In genomic region chr13:20566917-20567755, GRCh38 we compare ENCODE assay signal across 1 cellular context.
TF ChIP-seq lines count a peak whose summit lies in the region.

IFT88 (plus strand) TSS chr13:20567157; CDS start chr13:20574386, 7,229 bp downstream.

TF ChIP-seq in HepG2, 621 proteins besides CTCF, POLR2A, EP300 and RAD21 (continued from another document and continues in another):
- TF ChIP-seq, protein P1, sequence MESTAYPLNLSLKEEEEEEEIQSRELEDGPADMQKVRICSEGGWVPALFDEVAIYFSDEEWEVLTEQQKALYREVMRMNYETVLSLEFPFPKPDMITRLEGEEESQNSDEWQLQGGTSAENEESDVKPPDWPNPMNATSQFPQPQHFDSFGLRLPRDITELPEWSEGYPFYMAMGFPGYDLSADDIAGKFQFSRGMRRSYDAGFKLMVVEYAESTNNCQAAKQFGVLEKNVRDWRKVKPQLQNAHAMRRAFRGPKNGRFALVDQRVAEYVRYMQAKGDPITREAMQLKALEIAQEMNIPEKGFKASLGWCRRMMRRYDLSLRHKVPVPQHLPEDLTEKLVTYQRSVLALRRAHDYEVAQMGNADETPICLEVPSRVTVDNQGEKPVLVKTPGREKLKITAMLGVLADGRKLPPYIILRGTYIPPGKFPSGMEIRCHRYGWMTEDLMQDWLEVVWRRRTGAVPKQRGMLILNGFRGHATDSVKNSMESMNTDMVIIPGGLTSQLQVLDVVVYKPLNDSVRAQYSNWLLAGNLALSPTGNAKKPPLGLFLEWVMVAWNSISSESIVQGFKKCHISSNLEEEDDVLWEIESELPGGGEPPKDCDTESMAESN (CRISPR knock-in tag; conservative IDR thresholded peaks at IDR 0.05) = peak; percentile 83
- TF ChIP-seq, protein P2, sequence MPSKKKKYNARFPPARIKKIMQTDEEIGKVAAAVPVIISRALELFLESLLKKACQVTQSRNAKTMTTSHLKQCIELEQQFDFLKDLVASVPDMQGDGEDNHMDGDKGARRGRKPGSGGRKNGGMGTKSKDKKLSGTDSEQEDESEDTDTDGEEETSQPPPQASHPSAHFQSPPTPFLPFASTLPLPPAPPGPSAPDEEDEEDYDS (CRISPR knock-in tag; IDR thresholded peaks at IDR 0.05) = peak; percentile 41
- TF ChIP-seq KDM6A (CRISPR knock-in tag; IDR thresholded peaks at IDR 0.05; ENCODE audit: low read depth) (no peak), KDM2A (CRISPR knock-in tag; IDR thresholded peaks at IDR 0.05; ENCODE audit: borderline replicate concordance, low read depth) (peak; percentile 85; the same call in 1 of the 2 replicates), CHD4 (IDR thresholded peaks at IDR 0.05; ENCODE audit: borderline replicate concordance, low read length) (no peak), RFXANK (CRISPR knock-in tag; IDR thresholded peaks at IDR 0.05) (no peak), ZNF775 (CRISPR knock-in tag; IDR thresholded peaks at IDR 0.05; ENCODE audit: borderline replicate concordance) (no peak), ZNF343 (CRISPR knock-in tag; IDR thresholded peaks at IDR 0.05) (peak; percentile 68; the same call in 1 of the 2 replicates), MAFK (conservative IDR thresholded peaks at IDR 0.05 in 1 of 2, IDR thresholded peaks at IDR 0.05 in 1 of 2; ENCODE audit: low read length in 2 of 2) (no peak), MIER2 (CRISPR knock-in tag; IDR thresholded peaks at IDR 0.05) (peak; percentile 26; the same call in 1 of the 2 replicates), YY1 (IDR thresholded peaks at IDR 0.05; ENCODE audit: insufficient read depth, insufficient replicate concordance, low read depth, low read length) (peak; percentile 58), PLRG1 (conservative IDR thresholded peaks at IDR 0.05) (no peak), ZBED4 (CRISPR knock-in tag; IDR thresholded peaks at IDR 0.05; ENCODE audit: borderline replicate concordance) (peak; percentile 59; the same call in 1 of the 2 replicates), IRX3 (CRISPR knock-in tag; IDR thresholded peaks at IDR 0.05; ENCODE audit: borderline replicate concordance, low read depth) (peak; percentile 50; the same call in 1 of the 2 replicates), ZNF883 (CRISPR knock-in tag; IDR thresholded peaks at IDR 0.05; ENCODE audit: not compliant biosample characterization) (peak; percentile 90), TBP (CRISPR knock-in tag; IDR thresholded peaks at IDR 0.05) (no peak), FOXO1 (CRISPR knock-in tag; IDR thresholded peaks at IDR 0.05) (no peak), ZNF225 (CRISPR knock-in tag; IDR thresholded peaks at IDR 0.05) (peak; percentile 83; the same call in 1 of the 2 replicates), SP140L (CRISPR knock-in tag; IDR thresholded peaks at IDR 0.05; ENCODE audit: borderline replicate concordance) (no peak), ZFP1 (CRISPR knock-in tag; IDR thresholded peaks at IDR 0.05) (peak; percentile 63; the same call in 1 of the 2 replicates), THAP11 (CRISPR knock-in tag; IDR thresholded peaks at IDR 0.05) (peak; percentile 53), ZNF430 (CRISPR knock-in tag; IDR thresholded peaks at IDR 0.05) (no peak; the same call in 1 of the 2 replicates), THAP7 (CRISPR knock-in tag; IDR thresholded peaks at IDR 0.05) (no peak), TEAD3 (CRISPR knock-in tag; optimal IDR thresholded peaks at IDR 0.05; ENCODE audit: borderline replicate concordance) (peak; percentile 38), ZNF83 (CRISPR knock-in tag; IDR thresholded peaks at IDR 0.05; ENCODE audit: borderline replicate concordance) (peak; percentile 89; the same call in 1 of the 2 replicates), AKAP8 (CRISPR knock-in tag; IDR thresholded peaks at IDR 0.05) (peak; percentile 21; the same call in 1 of the 2 replicates), CREM (IDR thresholded peaks at IDR 0.05) (no peak), CREM (CRISPR knock-in tag; IDR thresholded peaks at IDR 0.05) (no peak), CBX1 (IDR thresholded peaks at IDR 0.05; ENCODE audit: low read depth) (no peak), ZBTB1 (CRISPR knock-in tag; IDR thresholded peaks at IDR 0.05; ENCODE audit: borderline replicate concordance) (no peak), ZIK1 (CRISPR knock-in tag; IDR thresholded peaks at IDR 0.05; ENCODE audit: borderline replicate concordance, low read depth) (0 out of 2 replicates have a peak, but pooled peaks have one; percentile 75), YEATS4 (CRISPR knock-in tag; IDR thresholded peaks at IDR 0.05; ENCODE audit: borderline replicate concordance) (peak; percentile 77; the same call in 1 of the 2 replicates), NKX3-1 (CRISPR knock-in tag; IDR thresholded peaks at IDR 0.05) (peak; percentile 55), ZMYM4 (CRISPR knock-in tag; IDR thresholded peaks at IDR 0.05) (0 out of 2 replicates have a peak, but pooled peaks have one; percentile 61)
- TF ChIP-seq, protein P3, sequence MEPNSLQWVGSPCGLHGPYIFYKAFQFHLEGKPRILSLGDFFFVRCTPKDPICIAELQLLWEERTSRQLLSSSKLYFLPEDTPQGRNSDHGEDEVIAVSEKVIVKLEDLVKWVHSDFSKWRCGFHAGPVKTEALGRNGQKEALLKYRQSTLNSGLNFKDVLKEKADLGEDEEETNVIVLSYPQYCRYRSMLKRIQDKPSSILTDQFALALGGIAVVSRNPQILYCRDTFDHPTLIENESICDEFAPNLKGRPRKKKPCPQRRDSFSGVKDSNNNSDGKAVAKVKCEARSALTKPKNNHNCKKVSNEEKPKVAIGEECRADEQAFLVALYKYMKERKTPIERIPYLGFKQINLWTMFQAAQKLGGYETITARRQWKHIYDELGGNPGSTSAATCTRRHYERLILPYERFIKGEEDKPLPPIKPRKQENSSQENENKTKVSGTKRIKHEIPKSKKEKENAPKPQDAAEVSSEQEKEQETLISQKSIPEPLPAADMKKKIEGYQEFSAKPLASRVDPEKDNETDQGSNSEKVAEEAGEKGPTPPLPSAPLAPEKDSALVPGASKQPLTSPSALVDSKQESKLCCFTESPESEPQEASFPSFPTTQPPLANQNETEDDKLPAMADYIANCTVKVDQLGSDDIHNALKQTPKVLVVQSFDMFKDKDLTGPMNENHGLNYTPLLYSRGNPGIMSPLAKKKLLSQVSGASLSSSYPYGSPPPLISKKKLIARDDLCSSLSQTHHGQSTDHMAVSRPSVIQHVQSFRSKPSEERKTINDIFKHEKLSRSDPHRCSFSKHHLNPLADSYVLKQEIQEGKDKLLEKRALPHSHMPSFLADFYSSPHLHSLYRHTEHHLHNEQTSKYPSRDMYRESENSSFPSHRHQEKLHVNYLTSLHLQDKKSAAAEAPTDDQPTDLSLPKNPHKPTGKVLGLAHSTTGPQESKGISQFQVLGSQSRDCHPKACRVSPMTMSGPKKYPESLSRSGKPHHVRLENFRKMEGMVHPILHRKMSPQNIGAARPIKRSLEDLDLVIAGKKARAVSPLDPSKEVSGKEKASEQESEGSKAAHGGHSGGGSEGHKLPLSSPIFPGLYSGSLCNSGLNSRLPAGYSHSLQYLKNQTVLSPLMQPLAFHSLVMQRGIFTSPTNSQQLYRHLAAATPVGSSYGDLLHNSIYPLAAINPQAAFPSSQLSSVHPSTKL (CRISPR knock-in tag; IDR thresholded peaks at IDR 0.05) = peak; percentile 18; the same call in 1 of the 2 replicates
- TF ChIP-seq, protein P4, sequence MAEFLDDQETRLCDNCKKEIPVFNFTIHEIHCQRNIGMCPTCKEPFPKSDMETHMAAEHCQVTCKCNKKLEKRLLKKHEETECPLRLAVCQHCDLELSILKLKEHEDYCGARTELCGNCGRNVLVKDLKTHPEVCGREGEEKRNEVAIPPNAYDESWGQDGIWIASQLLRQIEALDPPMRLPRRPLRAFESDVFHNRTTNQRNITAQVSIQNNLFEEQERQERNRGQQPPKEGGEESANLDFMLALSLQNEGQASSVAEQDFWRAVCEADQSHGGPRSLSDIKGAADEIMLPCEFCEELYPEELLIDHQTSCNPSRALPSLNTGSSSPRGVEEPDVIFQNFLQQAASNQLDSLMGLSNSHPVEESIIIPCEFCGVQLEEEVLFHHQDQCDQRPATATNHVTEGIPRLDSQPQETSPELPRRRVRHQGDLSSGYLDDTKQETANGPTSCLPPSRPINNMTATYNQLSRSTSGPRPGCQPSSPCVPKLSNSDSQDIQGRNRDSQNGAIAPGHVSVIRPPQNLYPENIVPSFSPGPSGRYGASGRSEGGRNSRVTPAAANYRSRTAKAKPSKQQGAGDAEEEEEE (CRISPR knock-in tag; IDR thresholded peaks at IDR 0.05; ENCODE audit: borderline replicate concordance) = no peak
- TF ChIP-seq, protein P5, sequence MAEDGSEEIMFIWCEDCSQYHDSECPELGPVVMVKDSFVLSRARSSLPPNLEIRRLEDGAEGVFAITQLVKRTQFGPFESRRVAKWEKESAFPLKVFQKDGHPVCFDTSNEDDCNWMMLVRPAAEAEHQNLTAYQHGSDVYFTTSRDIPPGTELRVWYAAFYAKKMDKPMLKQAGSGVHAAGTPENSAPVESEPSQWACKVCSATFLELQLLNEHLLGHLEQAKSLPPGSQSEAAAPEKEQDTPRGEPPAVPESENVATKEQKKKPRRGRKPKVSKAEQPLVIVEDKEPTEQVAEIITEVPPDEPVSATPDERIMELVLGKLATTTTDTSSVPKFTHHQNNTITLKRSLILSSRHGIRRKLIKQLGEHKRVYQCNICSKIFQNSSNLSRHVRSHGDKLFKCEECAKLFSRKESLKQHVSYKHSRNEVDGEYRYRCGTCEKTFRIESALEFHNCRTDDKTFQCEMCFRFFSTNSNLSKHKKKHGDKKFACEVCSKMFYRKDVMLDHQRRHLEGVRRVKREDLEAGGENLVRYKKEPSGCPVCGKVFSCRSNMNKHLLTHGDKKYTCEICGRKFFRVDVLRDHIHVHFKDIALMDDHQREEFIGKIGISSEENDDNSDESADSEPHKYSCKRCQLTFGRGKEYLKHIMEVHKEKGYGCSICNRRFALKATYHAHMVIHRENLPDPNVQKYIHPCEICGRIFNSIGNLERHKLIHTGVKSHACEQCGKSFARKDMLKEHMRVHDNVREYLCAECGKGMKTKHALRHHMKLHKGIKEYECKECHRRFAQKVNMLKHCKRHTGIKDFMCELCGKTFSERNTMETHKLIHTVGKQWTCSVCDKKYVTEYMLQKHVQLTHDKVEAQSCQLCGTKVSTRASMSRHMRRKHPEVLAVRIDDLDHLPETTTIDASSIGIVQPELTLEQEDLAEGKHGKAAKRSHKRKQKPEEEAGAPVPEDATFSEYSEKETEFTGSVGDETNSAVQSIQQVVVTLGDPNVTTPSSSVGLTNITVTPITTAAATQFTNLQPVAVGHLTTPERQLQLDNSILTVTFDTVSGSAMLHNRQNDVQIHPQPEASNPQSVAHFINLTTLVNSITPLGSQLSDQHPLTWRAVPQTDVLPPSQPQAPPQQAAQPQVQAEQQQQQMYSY (CRISPR knock-in tag; IDR thresholded peaks at IDR 0.05) = no peak
- TF ChIP-seq, protein P6, sequence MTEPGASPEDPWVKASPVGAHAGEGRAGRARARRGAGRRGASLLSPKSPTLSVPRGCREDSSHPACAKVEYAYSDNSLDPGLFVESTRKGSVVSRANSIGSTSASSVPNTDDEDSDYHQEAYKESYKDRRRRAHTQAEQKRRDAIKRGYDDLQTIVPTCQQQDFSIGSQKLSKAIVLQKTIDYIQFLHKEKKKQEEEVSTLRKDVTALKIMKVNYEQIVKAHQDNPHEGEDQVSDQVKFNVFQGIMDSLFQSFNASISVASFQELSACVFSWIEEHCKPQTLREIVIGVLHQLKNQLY (CRISPR knock-in tag; IDR thresholded peaks at IDR 0.05) = no peak
- TF ChIP-seq, protein P7, sequence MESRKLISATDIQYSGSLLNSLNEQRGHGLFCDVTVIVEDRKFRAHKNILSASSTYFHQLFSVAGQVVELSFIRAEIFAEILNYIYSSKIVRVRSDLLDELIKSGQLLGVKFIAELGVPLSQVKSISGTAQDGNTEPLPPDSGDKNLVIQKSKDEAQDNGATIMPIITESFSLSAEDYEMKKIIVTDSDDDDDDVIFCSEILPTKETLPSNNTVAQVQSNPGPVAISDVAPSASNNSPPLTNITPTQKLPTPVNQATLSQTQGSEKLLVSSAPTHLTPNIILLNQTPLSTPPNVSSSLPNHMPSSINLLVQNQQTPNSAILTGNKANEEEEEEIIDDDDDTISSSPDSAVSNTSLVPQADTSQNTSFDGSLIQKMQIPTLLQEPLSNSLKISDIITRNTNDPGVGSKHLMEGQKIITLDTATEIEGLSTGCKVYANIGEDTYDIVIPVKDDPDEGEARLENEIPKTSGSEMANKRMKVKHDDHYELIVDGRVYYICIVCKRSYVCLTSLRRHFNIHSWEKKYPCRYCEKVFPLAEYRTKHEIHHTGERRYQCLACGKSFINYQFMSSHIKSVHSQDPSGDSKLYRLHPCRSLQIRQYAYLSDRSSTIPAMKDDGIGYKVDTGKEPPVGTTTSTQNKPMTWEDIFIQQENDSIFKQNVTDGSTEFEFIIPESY (CRISPR knock-in tag; IDR thresholded peaks at IDR 0.05) = no peak
- TF ChIP-seq, protein P8, sequence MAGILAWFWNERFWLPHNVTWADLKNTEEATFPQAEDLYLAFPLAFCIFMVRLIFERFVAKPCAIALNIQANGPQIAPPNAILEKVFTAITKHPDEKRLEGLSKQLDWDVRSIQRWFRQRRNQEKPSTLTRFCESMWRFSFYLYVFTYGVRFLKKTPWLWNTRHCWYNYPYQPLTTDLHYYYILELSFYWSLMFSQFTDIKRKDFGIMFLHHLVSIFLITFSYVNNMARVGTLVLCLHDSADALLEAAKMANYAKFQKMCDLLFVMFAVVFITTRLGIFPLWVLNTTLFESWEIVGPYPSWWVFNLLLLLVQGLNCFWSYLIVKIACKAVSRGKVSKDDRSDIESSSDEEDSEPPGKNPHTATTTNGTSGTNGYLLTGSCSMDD (CRISPR knock-in tag; IDR thresholded peaks at IDR 0.05) = peak; percentile 34; the same call in 1 of the 2 replicates
